In the genomic region with DNA sequence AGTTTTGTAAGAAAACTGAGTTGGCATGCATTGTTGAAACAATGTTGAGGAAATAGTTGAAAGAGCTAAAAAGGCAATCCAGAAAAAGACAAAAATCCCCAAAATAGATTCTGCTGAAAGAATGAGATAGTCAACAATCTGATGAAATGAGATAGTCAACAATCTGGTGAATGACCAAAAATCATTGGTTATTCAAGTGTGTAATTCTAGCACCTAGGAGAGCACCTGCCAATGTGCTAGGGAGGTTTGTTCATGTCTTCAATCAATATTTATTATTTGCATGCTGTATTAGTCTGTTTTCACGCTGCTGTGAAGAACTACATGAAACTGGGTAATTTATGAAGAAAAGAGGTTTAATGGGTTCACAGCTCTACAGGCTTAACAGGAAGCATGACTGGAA, we compare ENCODE assay signal across 10 cellular contexts.
"Had no signal": no experiment of that assay in that cellular context is flagged by ENCODE, and none has a peak within 500 bp of the region (broad histone marks: within the 10 kb centered on the region; RNA-seq: fewer than 3 reads in every experiment).

No MANE protein-coding gene starts in this region.

- H3K4me3 ChIP-seq: GM23248 had no signal

- H3K27ac Mint-ChIP-seq: H9 had no signal

- H3K4me3 Mint-ChIP-seq: H9 had no signal

- FAIRE-seq: H1, H54, HTR-8/SVneo had no signal

- H3K4me2 ChIP-seq: KMS-11 had no signal

- H3K27ac ChIP-seq: GM23248, KMS-11 had no signal

- H3K9me3 Mint-ChIP-seq: H9 had no signal

- DNase-seq: GM23248, H9, HCEC 1CT, IMR-90, Karpas-422, KBM-7 had no signal

- H2AFZ ChIP-seq: GM23248 had no signal
